In genomic region chr11:67401495-67402191, GRCh38 we compare ENCODE assay signal across 8 cellular contexts. TPM values are rescaled to one million over a fixed set of nuclear protein-coding genes. Genes with fewer than 3 reads are reported as not detected.
DNase-seq lines count a peak whose midpoint lies in the region; ATAC-seq lines count a peak whose summit lies in the region.

PPP1CA (minus strand) TSS chr11:67401858; CDS start chr11:67401782, 76 bp downstream.

- H3K27ac Mint-ChIP-seq in activated T-helper 1 cell treated with anti-CD3 and anti-CD28 coated beads, Interleukin-12 subunit alpha, Interleukin-12 subunit beta, Interleukin-2, Interleukin-4 antibody, amounts not matched to agents 30 ng/mL and 10 ng/mL and 1 ng/mL, durations not matched to agents 14 hours and 24 hours and 36 hours: peak within 1 kb of the TSS; percentile 86
- H3K27ac Mint-ChIP-seq in naive thymus-derived CD4-positive, alpha-beta T cell: peak within 1 kb of the TSS; percentile 81 to 97 (median 95)
- peak within 1 kb of the TSS; percentile 75 for H3K27ac Mint-ChIP-seq in stimulated activated memory B cell treated with anti-CD40 and anti-IgM and Interleukin-4, amounts not matched to agents 10 μg/mL and 1 μg/mL and 100 μg/mL, for 72 hours

- intact Hi-C loops in activated T-helper 1 cell treated with anti-CD3 and anti-CD28 coated beads, Interleukin-12 subunit alpha, Interleukin-12 subunit beta, Interleukin-2, Interleukin-4 antibody, amounts not matched to agents 30 ng/mL and 10 ng/mL and 1 ng/mL, durations not matched to agents 14 hours and 24 hours and 36 hours (cut with micrococcal nuclease): loop anchor here (1.0 to 10.0 kb wide), 10 partner anchors 9 to 1547 kb away; partner anchors contain the start of genes AIP, CDK2AP2, CFL1 and GRK2
- intact Hi-C loops in naive thymus-derived CD4-positive, alpha-beta T cell (cut with micrococcal nuclease): loop anchor here (1.0 to 5.0 kb wide), 11 partner anchors 10 to 231 kb away; partner anchors contain the start of genes RAD9A (in 2 of the 2), TMEM134 (in 2 of the 2), AIP (in 1 of the 2) and CDK2AP2 (in 1 of the 2)

- peaks cover 55 to 63% of the 10 kb centered on the region in 2 donors for H3K4me1 ChIP-seq in naive thymus-derived CD4-positive, alpha-beta T cell (ENCODE audit: control insufficient read depth in 2 of 2, insufficient read depth in 2 of 2, low read length in 2 of 2)

- DNase-seq in DMS79 treated with DMSO at 0.1 percent for 48 hours (lab: John Stamatoyannopoulos, UW) (peak; percentile 71), Kasumi-1 (lab: John Stamatoyannopoulos, UW) (peak; percentile 87 to 95), RPMI8226 (peak; percentile 89), fibroblast of gingiva (ENCODE audit: low read depth) (peak; percentile 86)
- peak; percentile 87 for DNase-seq in activated T-helper 1 cell treated with anti-CD3 and anti-CD28 coated beads, Interleukin-12 subunit alpha, Interleukin-12 subunit beta, Interleukin-2, Interleukin-4 antibody, amounts not matched to agents 30 ng/mL and 10 ng/mL and 1 ng/mL, durations not matched to agents 14 hours and 24 hours and 36 hours (ENCODE audit: low spot score)
- peak; percentile 87 to 99 (median 92) for DNase-seq in naive thymus-derived CD4-positive, alpha-beta T cell

- peaks cover 50% of the 10 kb centered on the region for H3K4me1 Mint-ChIP-seq in activated T-helper 1 cell treated with anti-CD3 and anti-CD28 coated beads, Interleukin-12 subunit alpha, Interleukin-12 subunit beta, Interleukin-2, Interleukin-4 antibody, amounts not matched to agents 30 ng/mL and 10 ng/mL and 1 ng/mL, durations not matched to agents 14 hours and 24 hours and 36 hours (ENCODE audit: low read depth)
- peaks cover 22 to 59% (median 52%) of the 10 kb centered on the region in 7 donors for H3K4me1 Mint-ChIP-seq in naive thymus-derived CD4-positive, alpha-beta T cell
- peaks cover 60% of the 10 kb centered on the region for H3K4me1 Mint-ChIP-seq in stimulated activated memory B cell treated with anti-CD40 and anti-IgM and Interleukin-4, amounts not matched to agents 10 μg/mL and 1 μg/mL and 100 μg/mL, for 72 hours

- POLR2A ChIA-PET in naive thymus-derived CD4-positive, alpha-beta T cell (lab: Charles Lee): interaction anchor here (0.5 to 25.4 kb wide), 31 partner anchors 8 to 747 kb away, joined by 3 to 1530 read pairs (median 6); partner anchors contain the start of genes AIP, ANKRD13D, CARNS1 and CDK2AP2

- peak within 1 kb of the TSS; percentile 98 for H3K4me3 ChIP-seq in naive thymus-derived CD4-positive, alpha-beta T cell (ENCODE audit: low read length)

- no peaks in the 10 kb centered on the region for H3K27me3 ChIP-seq in naive thymus-derived CD4-positive, alpha-beta T cell (ENCODE audit: control insufficient read depth in 2 of 2, insufficient read depth in 2 of 2, low read length in 2 of 2)

- CTCF ChIA-PET in naive thymus-derived CD4-positive, alpha-beta T cell (lab: Charles Lee): interaction anchor here (0.6 to 6.4 kb wide), 17 partner anchors 10 to 259 kb away, joined by 3 to 67 read pairs (median 4); partner anchors contain the start of genes AIP, PITPNM1, POLD4 and PTPRCAP

- peaks cover 30% of the 10 kb centered on the region for H3K36me3 Mint-ChIP-seq in activated T-helper 1 cell treated with anti-CD3 and anti-CD28 coated beads, Interleukin-12 subunit alpha, Interleukin-12 subunit beta, Interleukin-2, Interleukin-4 antibody, amounts not matched to agents 30 ng/mL and 10 ng/mL and 1 ng/mL, durations not matched to agents 14 hours and 24 hours and 36 hours (ENCODE audit: low read depth)
- H3K36me3 Mint-ChIP-seq in naive thymus-derived CD4-positive, alpha-beta T cell: peaks cover 0 to 44% (median 4%) of the 10 kb centered on the region in 5 donors
- peaks cover 30% of the 10 kb centered on the region for H3K36me3 Mint-ChIP-seq in stimulated activated memory B cell treated with anti-CD40 and anti-IgM and Interleukin-4, amounts not matched to agents 10 μg/mL and 1 μg/mL and 100 μg/mL, for 72 hours

- peak within 1 kb of the TSS; percentile 87 for H3K27ac ChIP-seq in naive thymus-derived CD4-positive, alpha-beta T cell (ENCODE audit: low read depth, low read length)

- no peaks in the 10 kb centered on the region for H3K27me3 Mint-ChIP-seq in activated T-helper 1 cell treated with anti-CD3 and anti-CD28 coated beads, Interleukin-12 subunit alpha, Interleukin-12 subunit beta, Interleukin-2, Interleukin-4 antibody, amounts not matched to agents 30 ng/mL and 10 ng/mL and 1 ng/mL, durations not matched to agents 14 hours and 24 hours and 36 hours (ENCODE audit: insufficient read depth)
- no peaks in the 10 kb centered on the region for H3K27me3 Mint-ChIP-seq in naive thymus-derived CD4-positive, alpha-beta T cell
- H3K27me3 Mint-ChIP-seq in stimulated activated memory B cell treated with anti-CD40 and anti-IgM and Interleukin-4, amounts not matched to agents 10 μg/mL and 1 μg/mL and 100 μg/mL, for 72 hours: no peaks in the 10 kb centered on the region

- peak; percentile 61 for ATAC-seq in GM21737 (IDR thresholded peaks at IDR 0.05; ENCODE audit: unreplicated experiment)
- peak; percentile 93 for ATAC-seq in naive thymus-derived CD4-positive, alpha-beta T cell
- ATAC-seq in stimulated activated memory B cell treated with anti-CD40 and anti-IgM and Interleukin-4, amounts not matched to agents 10 μg/mL and 1 μg/mL and 100 μg/mL, for 72 hours: peak; percentile 87

- H3K36me3 ChIP-seq in naive thymus-derived CD4-positive, alpha-beta T cell (ENCODE audit: control insufficient read depth in 2 of 3, insufficient read depth in 3 of 3, low read length in 3 of 3): peaks cover 14 to 59% (median 19%) of the 10 kb centered on the region in 3 experiments

- H3K9me3 Mint-ChIP-seq in activated T-helper 1 cell treated with anti-CD3 and anti-CD28 coated beads, Interleukin-12 subunit alpha, Interleukin-12 subunit beta, Interleukin-2, Interleukin-4 antibody, amounts not matched to agents 30 ng/mL and 10 ng/mL and 1 ng/mL, durations not matched to agents 14 hours and 24 hours and 36 hours: no peaks in the 10 kb centered on the region
- H3K9me3 Mint-ChIP-seq in naive thymus-derived CD4-positive, alpha-beta T cell: peaks cover 0 to 3% (median 0%) of the 10 kb centered on the region in 11 donors
- no peaks in the 10 kb centered on the region for H3K9me3 Mint-ChIP-seq in stimulated activated memory B cell treated with anti-CD40 and anti-IgM and Interleukin-4, amounts not matched to agents 10 μg/mL and 1 μg/mL and 100 μg/mL, for 72 hours

- peak within 1 kb of the TSS; percentile 92 for H3K4me3 Mint-ChIP-seq in activated T-helper 1 cell treated with anti-CD3 and anti-CD28 coated beads, Interleukin-12 subunit alpha, Interleukin-12 subunit beta, Interleukin-2, Interleukin-4 antibody, amounts not matched to agents 30 ng/mL and 10 ng/mL and 1 ng/mL, durations not matched to agents 14 hours and 24 hours and 36 hours
- H3K4me3 Mint-ChIP-seq in naive thymus-derived CD4-positive, alpha-beta T cell: peak within 1 kb of the TSS; percentile 90 to 100 (median 96)
- peak within 1 kb of the TSS; percentile 89 for H3K4me3 Mint-ChIP-seq in stimulated activated memory B cell treated with anti-CD40 and anti-IgM and Interleukin-4, amounts not matched to agents 10 μg/mL and 1 μg/mL and 100 μg/mL, for 72 hours

- no peaks in the 10 kb centered on the region for H3K9me3 ChIP-seq in naive thymus-derived CD4-positive, alpha-beta T cell (ENCODE audit: control insufficient read depth in 2 of 3, low read length in 3 of 3)

RNA-seq across cellular contexts. Expression of gene PPP1CA, which starts in this region (rescaled TPM):
- 260 and 263 TPM in 2 replicates for total RNA-seq in activated T-helper 1 cell treated with anti-CD3 and anti-CD28 coated beads, Interleukin-12 subunit alpha, Interleukin-12 subunit beta, Interleukin-2, Interleukin-4 antibody, amounts not matched to agents 30 ng/mL and 10 ng/mL and 1 ng/mL, durations not matched to agents 14 hours and 24 hours and 36 hours
- total RNA-seq in naive thymus-derived CD4-positive, alpha-beta T cell: 100 to 1,000 TPM in 4 of 5 experiments, 10 to 100 TPM in 1; 83.0 to 339 (median 122) TPM
- 100 to 1,000 TPM; 350 to 363 TPM for polyA plus RNA-seq in naive thymus-derived CD4-positive, alpha-beta T cell

Comparison
In these comparisons a context has a peak if more than half of its experiments do, and no peak if none do; other contexts are left out.
1. Peak in every context shown above with its lines: DNase-seq, ATAC-seq, H3K4me3 ChIP-seq and H3K27ac ChIP-seq.